19 cellular contexts compared by ENCODE assay signal in genomic region chr13:75947448-75947847, GRCh38.
"Had no signal": no experiment of that assay in that cellular context is flagged by ENCODE, and none has a peak within 500 bp of the region (broad histone marks: within the 10 kb centered on the region; RNA-seq: fewer than 3 reads in every experiment).

No MANE protein-coding gene starts in this region.

- H3K36me3 Mint-ChIP-seq: activated naive CD8-positive, alpha-beta T cell treated with anti-CD3 and anti-CD28 coated beads, Interleukin-2, amount 10 ng/mL, durations not matched to agents 7 days and 5 days had no signal

- H3K4me1 ChIP-seq: adrenal gland had no signal

- H3K9me3 ChIP-seq: adrenal gland, SK-N-SH had no signal

- H3K4me1 Mint-ChIP-seq: activated naive CD8-positive, alpha-beta T cell treated with anti-CD3 and anti-CD28 coated beads, Interleukin-2, amount 10 ng/mL, durations not matched to agents 7 days and 5 days; central memory CD8-positive, alpha-beta T cell had no signal

- DNase-seq: activated CD4-positive, alpha-beta T cell treated with anti-CD3 and anti-CD28 coated beads for 4 hours; activated CD4-positive, alpha-beta T cell treated with anti-CD3 and anti-CD28 coated beads, Interleukin-2, amount 50 U/mL, for 4 hours; activated CD8-positive, alpha-beta memory T cell treated with anti-CD3 and anti-CD28 coated beads, Interleukin-2, amount 50 U/mL, for 48 hours; activated CD8-positive, alpha-beta T cell treated with anti-CD3 and anti-CD28 coated beads, Interleukin-2, amount 10 ng/mL, durations not matched to agents 7 days and 5 days; activated naive CD4-positive, alpha-beta T cell treated with anti-CD3 and anti-CD28 coated beads, Interleukin-2, amount 50 U/mL, for 16 hours; activated naive CD8-positive, alpha-beta T cell treated with anti-CD3 and anti-CD28 coated beads, Interleukin-2, amount 10 ng/mL, durations not matched to agents 7 days and 5 days; activated T-cell treated with anti-CD3 and anti-CD28 coated beads, Interleukin-2, amount 50 U/mL, for 1 hour; adrenal gland; KG1; NCI-H1048; NCI-H1417; NCI-H2029 treated with DMSO at 0.1 percent for 48 hours; NCI-H345; NCI-H510A; NCI-H526 treated with DMSO at 0.1 percent for 48 hours; RPMI8226; SK-N-SH; T-helper 1 cell had no signal

- H3K27ac ChIP-seq: adrenal gland had no signal

- H3K4me2 ChIP-seq: SK-N-SH had no signal

- H3K27me3 ChIP-seq: adrenal gland had no signal

- H3K9ac ChIP-seq: SK-N-SH had no signal

- H3K9me3 Mint-ChIP-seq: activated naive CD8-positive, alpha-beta T cell treated with anti-CD3 and anti-CD28 coated beads, Interleukin-2, amount 10 ng/mL, durations not matched to agents 7 days and 5 days had no signal

- H3K27me3 Mint-ChIP-seq: activated naive CD8-positive, alpha-beta T cell treated with anti-CD3 and anti-CD28 coated beads, Interleukin-2, amount 10 ng/mL, durations not matched to agents 7 days and 5 days had no signal

- H3K27ac Mint-ChIP-seq: activated CD8-positive, alpha-beta T cell treated with anti-CD3 and anti-CD28 coated beads, Interleukin-2, amount 10 ng/mL, durations not matched to agents 7 days and 5 days; activated naive CD8-positive, alpha-beta T cell treated with anti-CD3 and anti-CD28 coated beads, Interleukin-2, amount 10 ng/mL, durations not matched to agents 7 days and 5 days had no signal

- H3K36me3 ChIP-seq: adrenal gland had no signal

- H3K4me3 Mint-ChIP-seq: activated CD8-positive, alpha-beta T cell treated with anti-CD3 and anti-CD28 coated beads, Interleukin-2, amount 10 ng/mL, durations not matched to agents 7 days and 5 days; activated naive CD8-positive, alpha-beta T cell treated with anti-CD3 and anti-CD28 coated beads, Interleukin-2, amount 10 ng/mL, durations not matched to agents 7 days and 5 days; central memory CD8-positive, alpha-beta T cell had no signal

- H3K4me3 ChIP-seq: adrenal gland had no signal
